In genomic region chr5:109589983-109590382, GRCh38 we compare ENCODE assay signal across 14 cellular contexts.
DNase-seq lines count a peak whose midpoint lies in the region; TF ChIP-seq lines count a peak whose summit lies in the region.
"Had no signal": no experiment of that assay in that cellular context is flagged by ENCODE, and none has a peak within 500 bp of the region (broad histone marks: within the 10 kb centered on the region; RNA-seq: fewer than 3 reads in every experiment).

No MANE protein-coding gene starts in this region.

- no peak for TF ChIP-seq CTCF in adrenal gland (IDR thresholded peaks at IDR 0.05)

- WGBS in adrenal gland, 4 donors, result 80 to 90% (median 83%) methylated on average over 4 of the region's 4 CpGs

- H3K27me3 ChIP-seq in H7 (ENCODE audit: control insufficient read depth, insufficient read depth, low read length), result no peaks in the 10 kb centered on the region
- H3K27me3 ChIP-seq in SJCRH30, result no peaks in the 10 kb centered on the region
- H3K27me3 ChIP-seq in adrenal gland, result no peaks in the 10 kb centered on the region

- H3K4me1 ChIP-seq in SJCRH30 (no peaks in the 10 kb centered on the region), adrenal gland (replicated peaks in 1 of 2) (no peaks in the 10 kb centered on the region)

- no peak overlapping the region for H3K4me3 ChIP-seq in H7 (ENCODE audit: insufficient read depth, low read depth, low read length)
- H3K4me3 ChIP-seq in SJCRH30, result no peak overlapping the region
- no peak overlapping the region for H3K4me3 ChIP-seq in adrenal gland

- H3K27ac ChIP-seq in SJCRH30, result no peak overlapping the region
- no peak overlapping the region for H3K27ac ChIP-seq in adrenal gland

- DNase-seq in D341Med (ENCODE audit: low spot score) (peak; percentile 43), H7 (peak; percentile 34), SJCRH30 (peak; percentile 26 to 47), iris pigment epithelial cell (ENCODE audit: low read depth) (peak; percentile 6), HPDE6-E6E7 (ENCODE audit: extremely low spot score) (no peak), adrenal gland (no peak), SKM-1 (lab: John Stamatoyannopoulos, UW; ENCODE audit: unreplicated experiment) (no peak)
- no peak for DNase-seq in stimulated activated CD4-positive, alpha-beta T cell treated with anti-CD3 and anti-CD28 coated beads, Interleukin-1b, Interleukin-23, amount 100 ng/mL, for 48 hours
- DNase-seq: activated CD4-positive, alpha-beta T cell treated with anti-CD3 and anti-CD28 coated beads for 48 hours; activated effector memory CD4-positive, alpha-beta T cell treated with Interleukin-2 at 50 U/mL for 16 hours; CD4-positive, alpha-beta T cell; head of caudate nucleus; NCI-H2029; stimulated activated CD4-positive, alpha-beta T cell treated with anti-CD3 and anti-CD28 coated beads, Interleukin-12 subunit alpha, Interleukin-12 subunit beta, amount 100 ng/mL, for 4 hours had no signal

- H3K9me3 ChIP-seq in SJCRH30 (replicated peaks) (no peaks in the 10 kb centered on the region), adrenal gland (replicated peaks in 1 of 3) (no peaks in the 10 kb centered on the region)

- TF ChIP-seq POLR2A in adrenal gland (IDR thresholded peaks at IDR 0.05), result no peak

- intact Hi-C loops in adrenal gland (cut with DNase I), result no loop called here

- H3K36me3 ChIP-seq in H7 (replicated peaks; ENCODE audit: control insufficient read depth, insufficient read depth, low read length) (no peaks in the 10 kb centered on the region), SJCRH30 (no peaks in the 10 kb centered on the region), adrenal gland (replicated peaks in 1 of 2) (no peaks in the 10 kb centered on the region)

Comparison
In these comparisons a context has a peak if more than half of its experiments do, and no peak if none do; other contexts are left out.
1. DNase-seq: peak in D341Med (single experiment), H7 (single experiment), SJCRH30 (2 of 2) and iris pigment epithelial cell (single experiment); none in HPDE6-E6E7 (single experiment), stimulated activated CD4-positive, alpha-beta T cell treated with anti-CD3 and anti-CD28 coated beads, Interleukin-1b, Interleukin-23, amount 100 ng/mL, for 48 hours (single experiment), adrenal gland (0 of 7) and SKM-1 (single experiment).